Comparison of ENCODE assay signal across 21 cellular contexts in genomic region chr7:142791502-142791901, GRCh38. TPM values are rescaled to one million over a fixed set of nuclear protein-coding genes. Genes with fewer than 3 reads are reported as not detected.
DNase-seq lines count a peak whose midpoint lies in the region; ATAC-seq and TF ChIP-seq lines count a peak whose summit lies in the region.
"Had no signal": no experiment of that assay in that cellular context is flagged by ENCODE, and none has a peak within 500 bp of the region (broad histone marks: within the 10 kb centered on the region; RNA-seq: fewer than 3 reads in every experiment).

No MANE protein-coding gene starts in this region.

- ATAC-seq in CD4-positive, alpha-beta T cell (ENCODE audit: poor library complexity): no peak
- ATAC-seq in activated T-cell treated with anti-CD3 and anti-CD28 coated beads, Interleukin-2, amount 50 U/mL, for 72 hours (replicated peaks in 1 of 2): no peak
- ATAC-seq in naive B cell (ENCODE audit: low read depth in 2 of 2) (no peak), GM21529 (IDR thresholded peaks at IDR 0.05; ENCODE audit: unreplicated experiment) (no peak)
- ATAC-seq: heart right ventricle had no signal

- peaks cover 22% of the 10 kb centered on the region for H3K36me3 ChIP-seq in CD8-positive, alpha-beta memory T cell (ENCODE audit: insufficient read depth, low read length)
- H3K36me3 ChIP-seq in HAP-1 (replicated peaks): no peaks in the 10 kb centered on the region
- H3K36me3 ChIP-seq: heart right ventricle, thoracic aorta had no signal

- no peak for TF ChIP-seq CTCF in CD4-positive, alpha-beta T cell (IDR thresholded peaks at IDR 0.05)

- POLR2A ChIA-PET in CD4-positive, alpha-beta T cell (lab: Charles Lee): interaction anchor here (0.6 to 30.9 kb wide), 5 partner anchors 1 to 491 kb away, joined by 3 to 5733 read pairs (median 4); no protein-coding TSS in a partner anchor
- POLR2A ChIA-PET in CD8-positive, alpha-beta memory T cell (lab: Charles Lee): interaction anchor here (9.1 to 19.9 kb wide), 2 partner anchors 6 to 18 kb away, joined by 392 to 1213 read pairs; no protein-coding TSS in a partner anchor

- H3K36me3 Mint-ChIP-seq in CD4-positive, alpha-beta T cell (ENCODE audit: low read depth): peaks cover 91% of the 10 kb centered on the region
- peaks cover 30 to 90% (median 31%) of the 10 kb centered on the region in 3 donors for H3K36me3 Mint-ChIP-seq in CD8-positive, alpha-beta memory T cell
- peaks cover 34 to 52% of the 10 kb centered on the region in 2 donors for H3K36me3 Mint-ChIP-seq in activated T-cell treated with anti-CD3 and anti-CD28 coated beads, Interleukin-2, amount 50 U/mL, for 72 hours (ENCODE audit: insufficient read depth in 2 of 2)
- H3K36me3 Mint-ChIP-seq in naive B cell: peaks cover 0 to 14% of the 10 kb centered on the region in 2 donors

- intact Hi-C loops in CD4-positive, alpha-beta T cell (cut with DNase I, micrococcal nuclease): no loop called here

- peaks cover 48% of the 10 kb centered on the region for H3K4me1 Mint-ChIP-seq in CD4-positive, alpha-beta T cell (ENCODE audit: low read depth)
- peaks cover 36 to 47% (median 42%) of the 10 kb centered on the region in 3 donors for H3K4me1 Mint-ChIP-seq in CD8-positive, alpha-beta memory T cell
- peaks cover 40% of the 10 kb centered on the region for H3K4me1 Mint-ChIP-seq in activated T-cell treated with anti-CD3 and anti-CD28 coated beads, Interleukin-2, amount 50 U/mL, for 72 hours (ENCODE audit: low read depth)
- H3K4me1 Mint-ChIP-seq in naive B cell: peaks cover 74 to 89% (median 88%) of the 10 kb centered on the region in 3 donors

- peaks cover 25% of the 10 kb centered on the region for H3K4me1 ChIP-seq in CD8-positive, alpha-beta memory T cell (ENCODE audit: insufficient read depth, low read length)
- H3K4me1 ChIP-seq in HAP-1: no peaks in the 10 kb centered on the region

- H3K9me3 ChIP-seq in CD4-positive, alpha-beta T cell (ENCODE audit: control insufficient read depth, low read length): no peaks in the 10 kb centered on the region
- no peaks in the 10 kb centered on the region for H3K9me3 ChIP-seq in CD8-positive, alpha-beta memory T cell (ENCODE audit: low read length)
- no peaks in the 10 kb centered on the region for H3K9me3 ChIP-seq in HAP-1
- H3K9me3 ChIP-seq: heart right ventricle, thoracic aorta had no signal

- H3K4me3 ChIP-seq in CD8-positive, alpha-beta memory T cell (ENCODE audit: low read length): peak overlapping the region; percentile 37
- H3K4me3 ChIP-seq in HAP-1: no peak overlapping the region
- H3K4me3 ChIP-seq: thoracic aorta had no signal

- peak overlapping the region; percentile 99 for H3K27ac ChIP-seq in CD4-positive, alpha-beta T cell (ENCODE audit: low read depth, low read length)
- peak overlapping the region; percentile 38 for H3K27ac ChIP-seq in CD8-positive, alpha-beta memory T cell (ENCODE audit: low read depth, low read length)
- H3K27ac ChIP-seq: thoracic aorta had no signal

- H3K27ac Mint-ChIP-seq in CD4-positive, alpha-beta T cell: peak overlapping the region; percentile 98
- peak overlapping the region; percentile 85 to 100 (median 98) for H3K27ac Mint-ChIP-seq in CD8-positive, alpha-beta memory T cell
- H3K27ac Mint-ChIP-seq in activated T-cell treated with anti-CD3 and anti-CD28 coated beads, Interleukin-2, amount 50 U/mL, for 72 hours: peak overlapping the region; percentile 95
- H3K27ac Mint-ChIP-seq in naive B cell: peak overlapping the region in 4 of 6 donors; percentile 16 to 57 (median 48)

- H3K9me3 Mint-ChIP-seq in CD4-positive, alpha-beta T cell: no peaks in the 10 kb centered on the region
- H3K9me3 Mint-ChIP-seq in CD8-positive, alpha-beta memory T cell: no peaks in the 10 kb centered on the region
- H3K9me3 Mint-ChIP-seq in activated T-cell treated with anti-CD3 and anti-CD28 coated beads, Interleukin-2, amount 50 U/mL, for 72 hours: no peaks in the 10 kb centered on the region
- H3K9me3 Mint-ChIP-seq in naive B cell: peaks cover 0 to 1% (median 0%) of the 10 kb centered on the region in 7 donors

- CTCF ChIA-PET in CD4-positive, alpha-beta T cell (lab: Charles Lee): interaction anchor here (14.4 kb wide), 1 partner anchor 18 kb away, joined by 135 read pairs; no protein-coding TSS in a partner anchor
- CTCF ChIA-PET in CD8-positive, alpha-beta memory T cell (lab: Charles Lee): interaction anchor here (21.1 kb wide), 1 partner anchor 17 kb away, joined by 508 read pairs; no protein-coding TSS in a partner anchor

- H3K27me3 Mint-ChIP-seq in CD4-positive, alpha-beta T cell: no peaks in the 10 kb centered on the region
- peaks cover 0 to 6% of the 10 kb centered on the region in 2 donors for H3K27me3 Mint-ChIP-seq in CD8-positive, alpha-beta memory T cell
- H3K27me3 Mint-ChIP-seq in activated T-cell treated with anti-CD3 and anti-CD28 coated beads, Interleukin-2, amount 50 U/mL, for 72 hours (ENCODE audit: low read depth): no peaks in the 10 kb centered on the region
- H3K27me3 Mint-ChIP-seq in naive B cell: no peaks in the 10 kb centered on the region

- no peak for DNase-seq in CD4-positive, alpha-beta T cell
- peak in 1 of 5 donors; percentile 7 for DNase-seq in CD8-positive, alpha-beta memory T cell
- no peak for DNase-seq in activated T-cell treated with anti-CD3 and anti-CD28 coated beads, Interleukin-2, amount 50 U/mL, for 72 hours
- DNase-seq in naive B cell (no peak), HAP-1 (ENCODE audit: low spot score in 2 of 2) (no peak), NCI-H1105 treated with DMSO at 0.1 percent for 48 hours (lab: John Stamatoyannopoulos, UW) (no peak)
- DNase-seq: activated gamma-delta T cell; AML-193; Calu3; EL; heart right ventricle; NCI-H1092 treated with DMSO at 0.1 percent for 48 hours; retina; stimulated activated CD4-positive, alpha-beta T cell treated with anti-CD3 and anti-CD28 coated beads, Interleukin-12 subunit alpha, Interleukin-12 subunit beta, amount 100 ng/mL, for 4 hours had no signal

- H3K4me3 Mint-ChIP-seq in CD4-positive, alpha-beta T cell: peak overlapping the region; percentile 97
- H3K4me3 Mint-ChIP-seq in CD8-positive, alpha-beta memory T cell: peak overlapping the region; percentile 92 to 100 (median 98)
- H3K4me3 Mint-ChIP-seq in activated T-cell treated with anti-CD3 and anti-CD28 coated beads, Interleukin-2, amount 50 U/mL, for 72 hours: peak overlapping the region; percentile 94
- H3K4me3 Mint-ChIP-seq in naive B cell: no peak overlapping the region

- no peaks in the 10 kb centered on the region for H3K27me3 ChIP-seq in CD4-positive, alpha-beta T cell (ENCODE audit: control insufficient read depth, insufficient read depth, low read length)
- no peaks in the 10 kb centered on the region for H3K27me3 ChIP-seq in CD8-positive, alpha-beta memory T cell (ENCODE audit: insufficient read depth, low read length, poor library complexity, severe bottlenecking)
- H3K27me3 ChIP-seq in HAP-1 (ENCODE audit: low read depth): peaks cover 12% of the 10 kb centered on the region

- in situ Hi-C loops in HAP-1 (cut with MboI; ENCODE audit: low sequenced_read_pairs): no loop called here

RNA-seq across cellular contexts. Expression of gene PRSS2, which starts 20.7 kb away (rescaled TPM):
- total RNA-seq in CD4-positive, alpha-beta T cell: not detected
- not detected for total RNA-seq in CD8-positive, alpha-beta memory T cell
- not detected for polyA plus RNA-seq in CD8-positive, alpha-beta memory T cell
- not detected for total RNA-seq in activated T-cell treated with anti-CD3 and anti-CD28 coated beads, Interleukin-2, amount 50 U/mL, for 72 hours
- polyA plus RNA-seq in naive B cell (ENCODE audit: low read depth in 6 of 6): under 1 TPM in 1 of 6 donors, not detected in 5; 0.41 TPM
- total RNA-seq: LHCN-M2, liver, NCI-H460, RPMI7951 had no signal

RNA-seq across cellular contexts. Expression of gene PRSS1, which starts 42.2 kb away (rescaled TPM):
- total RNA-seq in CD4-positive, alpha-beta T cell: not detected
- total RNA-seq in CD8-positive, alpha-beta memory T cell: not detected
- polyA plus RNA-seq in CD8-positive, alpha-beta memory T cell: not detected
- total RNA-seq in activated T-cell treated with anti-CD3 and anti-CD28 coated beads, Interleukin-2, amount 50 U/mL, for 72 hours: not detected
- polyA plus RNA-seq in naive B cell (ENCODE audit: low read depth in 6 of 6): under 1 TPM in 2 of 6 donors, not detected in 4; 0.41 to 0.55 TPM
- total RNA-seq: LHCN-M2, liver, NCI-H460, omental fat pad, RPMI7951 had no signal
- polyA plus RNA-seq: liver had no signal

Comparison
In these comparisons a context has a peak if more than half of its experiments do, and no peak if none do; other contexts are left out.
1. H3K27ac Mint-ChIP-seq: peak in every context shown above with its lines; median percentile 98 in CD4-positive, alpha-beta T cell; 98 in CD8-positive, alpha-beta memory T cell; 95 in activated T-cell treated with anti-CD3 and anti-CD28 coated beads, Interleukin-2, amount 50 U/mL, for 72 hours; 48 in naive B cell.
2. H3K4me3 Mint-ChIP-seq: peak in CD4-positive, alpha-beta T cell (single experiment), CD8-positive, alpha-beta memory T cell (7 of 7) and activated T-cell treated with anti-CD3 and anti-CD28 coated beads, Interleukin-2, amount 50 U/mL, for 72 hours (2 of 2); none in naive B cell (0 of 8).